Comparison of ENCODE assay signal across 8 cellular contexts in the genomic region with DNA sequence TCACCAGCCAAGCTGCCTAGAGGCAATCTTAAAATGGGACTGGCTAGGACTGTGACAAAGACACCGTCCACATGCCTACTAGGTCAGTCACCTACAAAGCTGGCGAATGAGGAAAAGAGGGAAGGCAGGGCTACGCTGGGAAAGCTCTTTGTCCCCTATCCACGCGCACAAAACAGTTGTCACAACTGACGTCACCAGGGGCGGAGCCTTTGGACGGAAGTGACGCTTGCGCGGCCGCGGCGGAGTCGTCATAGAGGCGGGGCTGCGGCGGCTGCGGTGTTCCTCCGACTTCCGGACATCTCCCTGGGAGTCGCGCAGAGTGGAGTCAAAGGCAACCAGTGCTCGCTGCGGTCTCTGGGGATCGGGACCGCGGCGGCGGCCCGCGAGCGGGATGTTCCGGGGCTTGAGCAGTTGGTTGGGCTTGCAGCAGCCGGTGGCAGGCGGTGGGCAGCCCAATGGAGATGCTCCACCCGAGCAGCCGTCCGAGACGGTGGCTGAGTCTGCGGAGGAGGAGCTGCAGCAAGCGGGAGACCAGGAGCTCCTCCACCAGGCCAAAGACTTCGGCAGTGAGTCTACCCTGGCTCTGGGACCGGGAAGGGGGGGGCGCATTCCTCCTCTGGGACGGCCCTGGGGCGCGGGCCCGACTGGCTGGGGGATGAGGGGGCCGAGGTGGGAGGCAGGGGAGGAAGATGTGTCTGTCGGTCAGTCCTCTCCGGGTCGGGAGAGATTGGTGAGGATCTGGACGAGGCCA. TPM values are rescaled to one million over a fixed set of nuclear protein-coding genes. Genes with fewer than 3 reads are reported as not detected.
A peak's percentile ranks its signal among the peaks of the same experiment; 100 is the strongest.
DNase-seq lines count a peak whose midpoint lies in the region; ATAC-seq, FAIRE-seq and TF ChIP-seq lines count a peak whose summit lies in the region.

A gene with protein sequence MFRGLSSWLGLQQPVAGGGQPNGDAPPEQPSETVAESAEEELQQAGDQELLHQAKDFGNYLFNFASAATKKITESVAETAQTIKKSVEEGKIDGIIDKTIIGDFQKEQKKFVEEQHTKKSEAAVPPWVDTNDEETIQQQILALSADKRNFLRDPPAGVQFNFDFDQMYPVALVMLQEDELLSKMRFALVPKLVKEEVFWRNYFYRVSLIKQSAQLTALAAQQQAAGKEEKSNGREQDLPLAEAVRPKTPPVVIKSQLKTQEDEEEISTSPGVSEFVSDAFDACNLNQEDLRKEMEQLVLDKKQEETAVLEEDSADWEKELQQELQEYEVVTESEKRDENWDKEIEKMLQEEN (plus strand): TSS at position 279 of the 751 bp plus-strand sequence. CDS start 113 bp downstream, at position 392.

- peak within 1 kb of the TSS; percentile 98 for H3K4me2 ChIP-seq in OCI-LY3 (ENCODE audit: low read length)

- H3K9me3 Mint-ChIP-seq in Calu3 (ENCODE audit: low read depth, unreplicated experiment) (no peaks in the 10 kb centered on the region), mesothelial cell of epicardium (no peaks in the 10 kb centered on the region)

- peak; percentile 98 for ATAC-seq in GM21515 (IDR thresholded peaks at IDR 0.05; ENCODE audit: unreplicated experiment)

- peak within 1 kb of the TSS; percentile 39 for H3K27ac ChIP-seq in OCI-LY3 (ENCODE audit: low read length)

- H3K79me2 ChIP-seq in OCI-LY3 (ENCODE audit: low read length): peaks cover 48% of the 10 kb centered on the region

- peak within 1 kb of the TSS; percentile 97 for H3K4me3 Mint-ChIP-seq in Calu3 (ENCODE audit: low read depth, unreplicated experiment)
- H3K4me3 Mint-ChIP-seq in mesothelial cell of epicardium: peak within 1 kb of the TSS; percentile 97

- H3K36me3 Mint-ChIP-seq in Calu3 (ENCODE audit: insufficient read depth, unreplicated experiment) (peaks cover 29% of the 10 kb centered on the region), mesothelial cell of epicardium (peaks cover 3% of the 10 kb centered on the region)

- no TSS peak for BruUV-seq in Calu3 (replicated peaks; lab: Mats Ljungman, UMichigan)

- peaks cover 6% of the 10 kb centered on the region; the same call in 1 of the 2 replicates for H3K4me1 ChIP-seq in OCI-LY3 (ENCODE audit: low read length)

- intact Hi-C loops in Calu3 (cut with micrococcal nuclease; ENCODE audit: unreplicated experiment): loop anchor here (10.0 kb wide), 1 partner anchor 55 kb away; no protein-coding TSS in a partner anchor

- H3K27me3 ChIP-seq in OCI-LY3 (ENCODE audit: low read depth, low read length): no peaks in the 10 kb centered on the region

- H3K27me3 Mint-ChIP-seq in Calu3 (ENCODE audit: unreplicated experiment) (no peaks in the 10 kb centered on the region), mesothelial cell of epicardium (ENCODE audit: low read depth) (no peaks in the 10 kb centered on the region)

- H3K36me3 ChIP-seq in OCI-LY3 (replicated peaks; ENCODE audit: low read depth, low read length): no peaks in the 10 kb centered on the region

- FAIRE-seq in endometrium (lab: Jason Lieb, UNC): peak; percentile 95

- H3K4me1 Mint-ChIP-seq in Calu3 (ENCODE audit: low read depth, unreplicated experiment): no peaks in the 10 kb centered on the region
- peaks cover 27% of the 10 kb centered on the region for H3K4me1 Mint-ChIP-seq in mesothelial cell of epicardium

- peak within 1 kb of the TSS; percentile 83 for H3K9ac ChIP-seq in OCI-LY3 (ENCODE audit: low read length)

- H4K20me1 ChIP-seq in OCI-LY3 (ENCODE audit: insufficient read depth, low read length): no peaks in the 10 kb centered on the region; the same call in 1 of the 2 replicates

- TF ChIP-seq CTCF in Calu3 (IDR thresholded peaks at IDR 0.05; ENCODE audit: unreplicated experiment): no peak
- no peak for TF ChIP-seq CTCF in OCI-LY3 (IDR thresholded peaks at IDR 0.05; ENCODE audit: low read depth, low read length)
- TF ChIP-seq CTCF in mesothelial cell of epicardium (IDR thresholded peaks at IDR 0.05; ENCODE audit: unreplicated experiment): no peak

- peak within 1 kb of the TSS; percentile 98 for H3K27ac Mint-ChIP-seq in Calu3 (ENCODE audit: unreplicated experiment)
- H3K27ac Mint-ChIP-seq in mesothelial cell of epicardium: peak within 1 kb of the TSS; percentile 99

- no peaks in the 10 kb centered on the region for H3K9me3 ChIP-seq in OCI-LY3 (ENCODE audit: insufficient read depth, low read length)

- peak within 1 kb of the TSS; percentile 97 for H2AFZ ChIP-seq in OCI-LY3 (ENCODE audit: low read depth, low read length)

- H3K4me3 ChIP-seq in OCI-LY3 (ENCODE audit: low read length): peak within 1 kb of the TSS; percentile 100

- DNase-seq in Calu3 (peak; percentile 96), HuH-7 (ENCODE audit: low spot score) (peak; percentile 68), mesothelial cell of epicardium (ENCODE audit: low spot score in 2 of 2, unreplicated experiment in 2 of 2) (peak; percentile 96 to 99)
- peak; percentile 95 for DNase-seq in activated CD8-positive, alpha-beta memory T cell treated with anti-CD3 and anti-CD28 coated beads, Interleukin-2, amount 50 U/mL, for 48 hours
- DNase-seq in stimulated activated CD8-positive, alpha-beta memory T cell treated with anti-CD3 and anti-CD28 coated beads, Interleukin-15, amount 100 ng/mL, for 48 hours (ENCODE audit: low read depth in 2 of 2): peak; percentile 84 to 94

- CTCF ChIA-PET in Calu3 (lab: Charles Lee): interaction anchor here (0.6 to 0.7 kb wide), 3 partner anchors 50 to 148 kb away, joined by 3 to 7 read pairs (median 3); no protein-coding TSS in a partner anchor

RNA-seq across cellular contexts. Expression of the gene that starts here (rescaled TPM):
- total RNA-seq in Calu3 (2022) (38.3 and 40.7 TPM in 2 replicates), mesothelial cell of epicardium (41.1 to 43.3 TPM (median 42.6 TPM) in 3 replicates)

Comparison
In these comparisons a context has a peak if more than half of its experiments do, and no peak if none do; other contexts are left out.
1. Peak in every context shown above with its lines: DNase-seq, ATAC-seq, H3K4me3 ChIP-seq and H3K27ac ChIP-seq.